Comparison of ENCODE assay signal across 1 cellular context in genomic region chr15:101444015-101444414, GRCh38.
TF ChIP-seq lines count a peak whose summit lies in the region.

No MANE protein-coding gene starts in this region.

TF ChIP-seq in HepG2, 621 proteins besides CTCF, POLR2A, EP300 and RAD21:
- peak; percentile 25; the same call in 1 of the 2 replicates for TF ChIP-seq ZNF687 (CRISPR knock-in tag; IDR thresholded peaks at IDR 0.05)
- no peak for TF ChIP-seq ATF5 (CRISPR knock-in tag; IDR thresholded peaks at IDR 0.05; ENCODE audit: low read depth)
